Comparison of ENCODE assay signal across 1 cellular context in the genomic region with DNA sequence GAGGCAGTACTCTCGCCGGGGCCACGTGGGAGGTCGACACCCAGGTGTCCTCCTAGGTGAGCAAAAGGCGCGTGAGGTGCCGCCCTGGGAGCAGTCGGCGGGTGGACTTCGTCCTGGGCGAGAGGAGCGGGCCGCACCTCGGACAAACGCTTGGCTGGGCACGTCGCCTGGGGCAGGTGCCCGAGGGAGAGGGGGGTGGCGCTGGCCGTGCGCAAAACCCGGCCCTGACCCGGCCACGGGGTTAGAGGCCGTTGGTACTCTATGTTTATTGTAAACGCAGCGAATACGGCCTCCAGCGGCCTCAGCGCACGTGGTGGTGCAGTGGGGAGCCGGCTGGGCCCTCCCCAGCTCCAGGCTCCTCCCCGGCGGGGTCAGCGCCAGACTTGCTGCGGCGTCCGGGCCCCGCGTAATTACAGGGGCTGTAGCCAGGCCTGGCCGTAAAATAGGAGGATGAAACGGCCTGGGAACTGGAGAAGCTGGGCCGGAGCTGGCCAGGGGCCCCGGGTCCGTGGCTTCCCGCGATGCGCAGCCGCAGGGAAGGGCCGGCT.
A peak's percentile ranks its signal among the peaks of the same experiment; 100 is the strongest.
TF ChIP-seq lines count a peak whose summit lies in the region.

No MANE protein-coding gene starts in this region.

TF ChIP-seq in HepG2, 621 proteins besides CTCF, POLR2A, EP300 and RAD21 (continued from another document and continues in another):
- TF ChIP-seq, protein P1, sequence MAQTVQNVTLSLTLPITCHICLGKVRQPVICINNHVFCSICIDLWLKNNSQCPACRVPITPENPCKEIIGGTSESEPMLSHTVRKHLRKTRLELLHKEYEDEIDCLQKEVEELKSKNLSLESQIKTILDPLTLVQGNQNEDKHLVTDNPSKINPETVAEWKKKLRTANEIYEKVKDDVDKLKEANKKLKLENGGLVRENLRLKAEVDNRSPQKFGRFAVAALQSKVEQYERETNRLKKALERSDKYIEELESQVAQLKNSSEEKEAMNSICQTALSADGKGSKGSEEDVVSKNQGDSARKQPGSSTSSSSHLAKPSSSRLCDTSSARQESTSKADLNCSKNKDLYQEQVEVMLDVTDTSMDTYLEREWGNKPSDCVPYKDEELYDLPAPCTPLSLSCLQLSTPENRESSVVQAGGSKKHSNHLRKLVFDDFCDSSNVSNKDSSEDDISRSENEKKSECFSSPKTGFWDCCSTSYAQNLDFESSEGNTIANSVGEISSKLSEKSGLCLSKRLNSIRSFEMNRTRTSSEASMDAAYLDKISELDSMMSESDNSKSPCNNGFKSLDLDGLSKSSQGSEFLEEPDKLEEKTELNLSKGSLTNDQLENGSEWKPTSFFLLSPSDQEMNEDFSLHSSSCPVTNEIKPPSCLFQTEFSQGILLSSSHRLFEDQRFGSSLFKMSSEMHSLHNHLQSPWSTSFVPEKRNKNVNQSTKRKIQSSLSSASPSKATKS (CRISPR knock-in tag; IDR thresholded peaks at IDR 0.05) = peak; percentile 73
- TF ChIP-seq SYNCRIP (IDR thresholded peaks at IDR 0.05; ENCODE audit: insufficient read depth, low read depth, low read length) = no peak
- TF ChIP-seq JUNB (CRISPR knock-in tag; IDR thresholded peaks at IDR 0.05; ENCODE audit: borderline replicate concordance) = no peak; the same call in 1 of the 2 replicates
- no peak; the same call in 1 of the 2 replicates for TF ChIP-seq YEATS2 (CRISPR knock-in tag; IDR thresholded peaks at IDR 0.05; ENCODE audit: borderline replicate concordance)
- TF ChIP-seq ZEB1 (IDR thresholded peaks at IDR 0.05; ENCODE audit: insufficient replicate concordance, low read depth) = no peak
- peak; percentile 99 for TF ChIP-seq TARDBP (CRISPR knock-in tag; IDR thresholded peaks at IDR 0.05)
- no peak for TF ChIP-seq TBP (CRISPR knock-in tag; IDR thresholded peaks at IDR 0.05)
- peak; percentile 94; the same call in 1 of the 2 replicates for TF ChIP-seq SNAI1 (CRISPR knock-in tag; IDR thresholded peaks at IDR 0.05; ENCODE audit: borderline replicate concordance)
- no peak for TF ChIP-seq NFE2L2 (IDR thresholded peaks at IDR 0.05; ENCODE audit: low read length)
- no peak; the same call in none of the 2 replicates for TF ChIP-seq PHF20 (CRISPR knock-in tag; IDR thresholded peaks at IDR 0.05)
- no peak for TF ChIP-seq ZFP36 (IDR thresholded peaks at IDR 0.05; ENCODE audit: borderline replicate concordance, low read depth, low read length, partially characterized antibody)
- peak; percentile 98 for TF ChIP-seq ZNF772 (CRISPR knock-in tag; IDR thresholded peaks at IDR 0.05)
- TF ChIP-seq, protein P2, sequence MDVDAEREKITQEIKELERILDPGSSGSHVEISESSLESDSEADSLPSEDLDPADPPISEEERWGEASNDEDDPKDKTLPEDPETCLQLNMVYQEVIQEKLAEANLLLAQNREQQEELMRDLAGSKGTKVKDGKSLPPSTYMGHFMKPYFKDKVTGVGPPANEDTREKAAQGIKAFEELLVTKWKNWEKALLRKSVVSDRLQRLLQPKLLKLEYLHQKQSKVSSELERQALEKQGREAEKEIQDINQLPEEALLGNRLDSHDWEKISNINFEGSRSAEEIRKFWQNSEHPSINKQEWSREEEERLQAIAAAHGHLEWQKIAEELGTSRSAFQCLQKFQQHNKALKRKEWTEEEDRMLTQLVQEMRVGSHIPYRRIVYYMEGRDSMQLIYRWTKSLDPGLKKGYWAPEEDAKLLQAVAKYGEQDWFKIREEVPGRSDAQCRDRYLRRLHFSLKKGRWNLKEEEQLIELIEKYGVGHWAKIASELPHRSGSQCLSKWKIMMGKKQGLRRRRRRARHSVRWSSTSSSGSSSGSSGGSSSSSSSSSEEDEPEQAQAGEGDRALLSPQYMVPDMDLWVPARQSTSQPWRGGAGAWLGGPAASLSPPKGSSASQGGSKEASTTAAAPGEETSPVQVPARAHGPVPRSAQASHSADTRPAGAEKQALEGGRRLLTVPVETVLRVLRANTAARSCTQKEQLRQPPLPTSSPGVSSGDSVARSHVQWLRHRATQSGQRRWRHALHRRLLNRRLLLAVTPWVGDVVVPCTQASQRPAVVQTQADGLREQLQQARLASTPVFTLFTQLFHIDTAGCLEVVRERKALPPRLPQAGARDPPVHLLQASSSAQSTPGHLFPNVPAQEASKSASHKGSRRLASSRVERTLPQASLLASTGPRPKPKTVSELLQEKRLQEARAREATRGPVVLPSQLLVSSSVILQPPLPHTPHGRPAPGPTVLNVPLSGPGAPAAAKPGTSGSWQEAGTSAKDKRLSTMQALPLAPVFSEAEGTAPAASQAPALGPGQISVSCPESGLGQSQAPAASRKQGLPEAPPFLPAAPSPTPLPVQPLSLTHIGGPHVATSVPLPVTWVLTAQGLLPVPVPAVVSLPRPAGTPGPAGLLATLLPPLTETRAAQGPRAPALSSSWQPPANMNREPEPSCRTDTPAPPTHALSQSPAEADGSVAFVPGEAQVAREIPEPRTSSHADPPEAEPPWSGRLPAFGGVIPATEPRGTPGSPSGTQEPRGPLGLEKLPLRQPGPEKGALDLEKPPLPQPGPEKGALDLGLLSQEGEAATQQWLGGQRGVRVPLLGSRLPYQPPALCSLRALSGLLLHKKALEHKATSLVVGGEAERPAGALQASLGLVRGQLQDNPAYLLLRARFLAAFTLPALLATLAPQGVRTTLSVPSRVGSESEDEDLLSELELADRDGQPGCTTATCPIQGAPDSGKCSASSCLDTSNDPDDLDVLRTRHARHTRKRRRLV (CRISPR knock-in tag; IDR thresholded peaks at IDR 0.05) = peak; percentile 85; the same call in 1 of the 2 replicates
- TF ChIP-seq ZNF501 (CRISPR knock-in tag; IDR thresholded peaks at IDR 0.05) = peak; percentile 86; the same call in 1 of the 2 replicates
- TF ChIP-seq, protein P3, sequence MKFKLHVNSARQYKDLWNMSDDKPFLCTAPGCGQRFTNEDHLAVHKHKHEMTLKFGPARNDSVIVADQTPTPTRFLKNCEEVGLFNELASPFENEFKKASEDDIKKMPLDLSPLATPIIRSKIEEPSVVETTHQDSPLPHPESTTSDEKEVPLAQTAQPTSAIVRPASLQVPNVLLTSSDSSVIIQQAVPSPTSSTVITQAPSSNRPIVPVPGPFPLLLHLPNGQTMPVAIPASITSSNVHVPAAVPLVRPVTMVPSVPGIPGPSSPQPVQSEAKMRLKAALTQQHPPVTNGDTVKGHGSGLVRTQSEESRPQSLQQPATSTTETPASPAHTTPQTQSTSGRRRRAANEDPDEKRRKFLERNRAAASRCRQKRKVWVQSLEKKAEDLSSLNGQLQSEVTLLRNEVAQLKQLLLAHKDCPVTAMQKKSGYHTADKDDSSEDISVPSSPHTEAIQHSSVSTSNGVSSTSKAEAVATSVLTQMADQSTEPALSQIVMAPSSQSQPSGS (CRISPR knock-in tag; IDR thresholded peaks at IDR 0.05) = peak; percentile 82
- peak; percentile 96 for TF ChIP-seq ZNF556 (CRISPR knock-in tag; IDR thresholded peaks at IDR 0.05; ENCODE audit: borderline replicate concordance)
- TF ChIP-seq MIXL1 (CRISPR knock-in tag; IDR thresholded peaks at IDR 0.05) = peak; percentile 77
- no peak; the same call in 1 of the 2 replicates for TF ChIP-seq ZNF432 (CRISPR knock-in tag; IDR thresholded peaks at IDR 0.05; ENCODE audit: borderline replicate concordance)
- peak; percentile 76 for TF ChIP-seq PHF8 (CRISPR knock-in tag; IDR thresholded peaks at IDR 0.05)
- TF ChIP-seq ZBTB38 (CRISPR knock-in tag; IDR thresholded peaks at IDR 0.05) = peak; percentile 93
- TF ChIP-seq ZNF703 (CRISPR knock-in tag; IDR thresholded peaks at IDR 0.05; ENCODE audit: borderline replicate concordance) = peak; percentile 79; the same call in 1 of the 2 replicates
- TF ChIP-seq, protein P4, sequence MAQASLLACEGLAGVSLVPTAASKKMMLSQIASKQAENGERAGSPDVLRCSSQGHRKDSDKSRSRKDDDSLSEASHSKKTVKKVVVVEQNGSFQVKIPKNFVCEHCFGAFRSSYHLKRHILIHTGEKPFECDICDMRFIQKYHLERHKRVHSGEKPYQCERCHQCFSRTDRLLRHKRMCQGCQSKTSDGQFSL (CRISPR knock-in tag; IDR thresholded peaks at IDR 0.05) = peak; percentile 55
- TF ChIP-seq FLYWCH1 (CRISPR knock-in tag; IDR thresholded peaks at IDR 0.05) = 0 out of 2 replicates have a peak, but pooled peaks have one; percentile 63
- TF ChIP-seq HNF4G (IDR thresholded peaks at IDR 0.05; ENCODE audit: borderline replicate concordance, low read depth, low read length) = peak; percentile 88
- TF ChIP-seq HNF4G (CRISPR knock-in tag; IDR thresholded peaks at IDR 0.05; ENCODE audit: borderline replicate concordance, low read depth) = peak; percentile 99
- TF ChIP-seq KLF6 (CRISPR knock-in tag; IDR thresholded peaks at IDR 0.05) = peak; percentile 70
- TF ChIP-seq, protein P5, sequence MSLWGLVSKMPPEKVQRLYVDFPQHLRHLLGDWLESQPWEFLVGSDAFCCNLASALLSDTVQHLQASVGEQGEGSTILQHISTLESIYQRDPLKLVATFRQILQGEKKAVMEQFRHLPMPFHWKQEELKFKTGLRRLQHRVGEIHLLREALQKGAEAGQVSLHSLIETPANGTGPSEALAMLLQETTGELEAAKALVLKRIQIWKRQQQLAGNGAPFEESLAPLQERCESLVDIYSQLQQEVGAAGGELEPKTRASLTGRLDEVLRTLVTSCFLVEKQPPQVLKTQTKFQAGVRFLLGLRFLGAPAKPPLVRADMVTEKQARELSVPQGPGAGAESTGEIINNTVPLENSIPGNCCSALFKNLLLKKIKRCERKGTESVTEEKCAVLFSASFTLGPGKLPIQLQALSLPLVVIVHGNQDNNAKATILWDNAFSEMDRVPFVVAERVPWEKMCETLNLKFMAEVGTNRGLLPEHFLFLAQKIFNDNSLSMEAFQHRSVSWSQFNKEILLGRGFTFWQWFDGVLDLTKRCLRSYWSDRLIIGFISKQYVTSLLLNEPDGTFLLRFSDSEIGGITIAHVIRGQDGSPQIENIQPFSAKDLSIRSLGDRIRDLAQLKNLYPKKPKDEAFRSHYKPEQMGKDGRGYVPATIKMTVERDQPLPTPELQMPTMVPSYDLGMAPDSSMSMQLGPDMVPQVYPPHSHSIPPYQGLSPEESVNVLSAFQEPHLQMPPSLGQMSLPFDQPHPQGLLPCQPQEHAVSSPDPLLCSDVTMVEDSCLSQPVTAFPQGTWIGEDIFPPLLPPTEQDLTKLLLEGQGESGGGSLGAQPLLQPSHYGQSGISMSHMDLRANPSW (CRISPR knock-in tag; IDR thresholded peaks at IDR 0.05; ENCODE audit: borderline replicate concordance) = peak; percentile 80; the same call in 1 of the 2 replicates
- TF ChIP-seq, protein P6, sequence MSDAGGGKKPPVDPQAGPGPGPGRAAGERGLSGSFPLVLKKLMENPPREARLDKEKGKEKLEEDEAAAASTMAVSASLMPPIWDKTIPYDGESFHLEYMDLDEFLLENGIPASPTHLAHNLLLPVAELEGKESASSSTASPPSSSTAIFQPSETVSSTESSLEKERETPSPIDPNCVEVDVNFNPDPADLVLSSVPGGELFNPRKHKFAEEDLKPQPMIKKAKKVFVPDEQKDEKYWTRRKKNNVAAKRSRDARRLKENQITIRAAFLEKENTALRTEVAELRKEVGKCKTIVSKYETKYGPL (CRISPR knock-in tag; IDR thresholded peaks at IDR 0.05) = no peak; the same call in 1 of the 2 replicates
- 0 out of 2 replicates have a peak, but pooled peaks have one; percentile 29 for TF ChIP-seq ZNF546 (CRISPR knock-in tag; conservative IDR thresholded peaks at IDR 0.05)
- TF ChIP-seq, protein P7, sequence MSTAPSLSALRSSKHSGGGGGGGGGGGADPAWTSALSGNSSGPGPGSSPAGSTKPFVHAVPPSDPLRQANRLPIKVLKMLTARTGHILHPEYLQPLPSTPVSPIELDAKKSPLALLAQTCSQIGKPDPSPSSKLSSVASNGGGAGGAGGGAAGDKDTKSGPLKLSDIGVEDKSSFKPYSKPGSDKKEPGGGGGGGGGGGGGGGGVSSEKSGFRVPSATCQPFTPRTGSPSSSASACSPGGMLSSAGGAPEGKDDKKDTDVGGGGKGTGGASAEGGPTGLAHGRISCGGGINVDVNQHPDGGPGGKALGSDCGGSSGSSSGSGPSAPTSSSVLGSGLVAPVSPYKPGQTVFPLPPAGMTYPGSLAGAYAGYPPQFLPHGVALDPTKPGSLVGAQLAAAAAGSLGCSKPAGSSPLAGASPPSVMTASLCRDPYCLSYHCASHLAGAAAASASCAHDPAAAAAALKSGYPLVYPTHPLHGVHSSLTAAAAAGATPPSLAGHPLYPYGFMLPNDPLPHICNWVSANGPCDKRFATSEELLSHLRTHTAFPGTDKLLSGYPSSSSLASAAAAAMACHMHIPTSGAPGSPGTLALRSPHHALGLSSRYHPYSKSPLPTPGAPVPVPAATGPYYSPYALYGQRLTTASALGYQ (CRISPR knock-in tag; IDR thresholded peaks at IDR 0.05) = peak; percentile 97
- TF ChIP-seq, protein P8, sequence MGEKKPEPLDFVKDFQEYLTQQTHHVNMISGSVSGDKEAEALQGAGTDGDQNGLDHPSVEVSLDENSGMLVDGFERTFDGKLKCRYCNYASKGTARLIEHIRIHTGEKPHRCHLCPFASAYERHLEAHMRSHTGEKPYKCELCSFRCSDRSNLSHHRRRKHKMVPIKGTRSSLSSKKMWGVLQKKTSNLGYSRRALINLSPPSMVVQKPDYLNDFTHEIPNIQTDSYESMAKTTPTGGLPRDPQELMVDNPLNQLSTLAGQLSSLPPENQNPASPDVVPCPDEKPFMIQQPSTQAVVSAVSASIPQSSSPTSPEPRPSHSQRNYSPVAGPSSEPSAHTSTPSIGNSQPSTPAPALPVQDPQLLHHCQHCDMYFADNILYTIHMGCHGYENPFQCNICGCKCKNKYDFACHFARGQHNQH (CRISPR knock-in tag; IDR thresholded peaks at IDR 0.05) = peak; percentile 98
- TF ChIP-seq U2AF2 (IDR thresholded peaks at IDR 0.05; ENCODE audit: low read depth, low read length) = no peak
- TF ChIP-seq CHD4 (IDR thresholded peaks at IDR 0.05; ENCODE audit: borderline replicate concordance, low read length) = no peak
- TF ChIP-seq, protein P9, sequence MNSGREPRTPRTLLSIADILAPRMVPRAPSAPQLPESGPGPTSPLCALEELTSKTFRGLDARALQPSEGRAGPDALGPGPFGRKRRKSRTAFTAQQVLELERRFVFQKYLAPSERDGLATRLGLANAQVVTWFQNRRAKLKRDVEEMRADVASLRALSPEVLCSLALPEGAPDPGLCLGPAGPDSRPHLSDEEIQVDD (CRISPR knock-in tag; IDR thresholded peaks at IDR 0.05; ENCODE audit: borderline replicate concordance) = no peak
- TF ChIP-seq ZBTB1 (CRISPR knock-in tag; IDR thresholded peaks at IDR 0.05; ENCODE audit: borderline replicate concordance) = peak; percentile 99
- TF ChIP-seq ZNF101 (CRISPR knock-in tag; IDR thresholded peaks at IDR 0.05; ENCODE audit: borderline replicate concordance, low read depth) = peak; percentile 90; the same call in 1 of the 2 replicates
- TF ChIP-seq, protein P10, sequence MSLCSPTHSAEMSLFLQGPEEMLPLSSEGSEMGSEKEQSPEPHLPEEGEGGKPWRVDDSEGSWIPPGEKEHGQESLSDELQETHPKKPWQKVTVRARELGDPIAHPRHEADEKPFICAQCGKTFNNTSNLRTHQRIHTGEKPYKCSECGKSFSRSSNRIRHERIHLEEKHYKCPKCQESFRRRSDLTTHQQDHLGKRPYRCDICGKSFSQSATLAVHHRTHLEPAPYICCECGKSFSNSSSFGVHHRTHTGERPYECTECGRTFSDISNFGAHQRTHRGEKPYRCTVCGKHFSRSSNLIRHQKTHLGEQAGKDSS (CRISPR knock-in tag; IDR thresholded peaks at IDR 0.05; ENCODE audit: borderline replicate concordance, low read depth) = peak; percentile 87
